In the genomic region with DNA sequence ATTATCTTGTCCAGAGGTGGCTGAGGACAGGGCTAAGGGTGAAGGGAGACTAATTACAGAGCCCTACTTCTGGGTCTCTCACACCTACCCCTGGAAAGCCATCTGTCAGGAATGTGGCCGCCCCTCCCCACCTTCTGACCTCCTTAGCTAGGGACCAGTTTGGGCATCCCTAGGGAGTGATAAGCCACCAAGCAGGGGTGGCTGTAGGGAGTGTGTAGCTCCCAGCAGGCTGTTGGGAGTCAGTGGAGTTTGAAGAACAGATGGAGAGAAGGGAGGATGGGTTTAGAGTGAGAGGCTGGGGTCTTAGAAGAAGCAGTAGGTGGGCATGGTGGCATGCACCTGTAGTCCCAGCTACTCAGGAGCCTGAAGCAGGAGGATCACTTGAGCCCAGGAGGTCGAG, we compare ENCODE assay signal across 8 cellular contexts. TPM values are rescaled to one million over a fixed set of nuclear protein-coding genes. Genes with fewer than 3 reads are reported as not detected.
A peak's percentile ranks its signal among the peaks of the same experiment; 100 is the strongest.
DNase-seq lines count a peak whose midpoint lies in the region; ATAC-seq and TF ChIP-seq lines count a peak whose summit lies in the region.

No MANE protein-coding gene starts in this region.

- H3K9ac ChIP-seq in HUES6 (ENCODE audit: low read length): no peak overlapping the region

- peaks cover 5 to 12% (median 6%) of the 10 kb centered on the region in 4 donors for H3K4me1 Mint-ChIP-seq in CD4-positive, alpha-beta memory T cell
- peaks cover 6% of the 10 kb centered on the region for H3K4me1 Mint-ChIP-seq in central memory CD8-positive, alpha-beta T cell
- peaks cover 24% of the 10 kb centered on the region for H3K4me1 Mint-ChIP-seq in nephron progenitor cell

- peaks cover 38 to 62% of the 10 kb centered on the region in 2 donors for H3K27me3 Mint-ChIP-seq in CD4-positive, alpha-beta memory T cell
- peaks cover 83% of the 10 kb centered on the region for H3K27me3 Mint-ChIP-seq in central memory CD8-positive, alpha-beta T cell
- peaks cover 53% of the 10 kb centered on the region for H3K27me3 Mint-ChIP-seq in nephron progenitor cell (ENCODE audit: low read depth, poor library complexity)

- CTCF ChIA-PET in CD4-positive, alpha-beta memory T cell (lab: Charles Lee; ENCODE audit: partially characterized antibody): interaction anchor here (2.4 to 3.2 kb wide), 2 partner anchors 10 to 18 kb away, joined by 6 to 16 read pairs; no protein-coding TSS in a partner anchor

- POLR2A ChIA-PET in CD4-positive, alpha-beta memory T cell (lab: Charles Lee; ENCODE audit: partially characterized antibody): no interaction called here

- H3K9me3 ChIP-seq in CD4-positive, alpha-beta memory T cell (ENCODE audit: control insufficient read depth in 1 of 2, low read length in 2 of 2): no peaks in the 10 kb centered on the region
- H3K9me3 ChIP-seq in HUES6 (ENCODE audit: control insufficient read depth, insufficient read depth, low read depth, low read length): no peaks in the 10 kb centered on the region

- peaks cover 0 to 3% (median 0%) of the 10 kb centered on the region in 8 donors for H3K9me3 Mint-ChIP-seq in CD4-positive, alpha-beta memory T cell
- H3K9me3 Mint-ChIP-seq in central memory CD8-positive, alpha-beta T cell: no peaks in the 10 kb centered on the region
- H3K9me3 Mint-ChIP-seq in nephron progenitor cell: no peaks in the 10 kb centered on the region

- intact Hi-C loops in CD4-positive, alpha-beta memory T cell (cut with micrococcal nuclease): no loop called here

- H3K27me3 ChIP-seq in CD4-positive, alpha-beta memory T cell (ENCODE audit: insufficient read depth, low read length): peaks cover 29% of the 10 kb centered on the region
- peaks cover 33% of the 10 kb centered on the region for H3K27me3 ChIP-seq in HUES6 (ENCODE audit: control insufficient read depth, insufficient read depth, low read length)

- no peaks in the 10 kb centered on the region for H3K36me3 Mint-ChIP-seq in CD4-positive, alpha-beta memory T cell
- H3K36me3 Mint-ChIP-seq in central memory CD8-positive, alpha-beta T cell (ENCODE audit: insufficient read depth): no peaks in the 10 kb centered on the region
- H3K36me3 Mint-ChIP-seq in nephron progenitor cell (ENCODE audit: low read depth): no peaks in the 10 kb centered on the region

- peaks cover 12% of the 10 kb centered on the region for H3K4me1 ChIP-seq in CD4-positive, alpha-beta memory T cell (ENCODE audit: insufficient read depth, low read length)
- peaks cover 15% of the 10 kb centered on the region for H3K4me1 ChIP-seq in HUES6 (ENCODE audit: control insufficient read depth, insufficient read depth, low read length)

- no peak overlapping the region for H3K4me3 ChIP-seq in CD4-positive, alpha-beta memory T cell (ENCODE audit: low read length in 2 of 2)
- 0 out of 2 replicates have a peak overlapping the region, but pooled peaks have one; percentile 69 for H3K4me3 ChIP-seq in HUES6 (ENCODE audit: low read depth, low read length)

- no peak overlapping the region for H3K27ac ChIP-seq in CD4-positive, alpha-beta memory T cell (ENCODE audit: low read depth, low read length)
- no peak overlapping the region for H3K27ac ChIP-seq in HUES6 (ENCODE audit: low read depth, low read length)

- H3K4me3 Mint-ChIP-seq in CD4-positive, alpha-beta memory T cell: peak overlapping the region; percentile 64 to 85 (median 76)
- H3K4me3 Mint-ChIP-seq in central memory CD8-positive, alpha-beta T cell: peak overlapping the region; percentile 77
- peak overlapping the region; percentile 82 for H3K4me3 Mint-ChIP-seq in nephron progenitor cell

- no peaks in the 10 kb centered on the region for H3K36me3 ChIP-seq in CD4-positive, alpha-beta memory T cell (ENCODE audit: insufficient read depth, low read length)
- H3K36me3 ChIP-seq in HUES6 (ENCODE audit: control insufficient read depth, insufficient read depth, low read length): no peaks in the 10 kb centered on the region

- no peak for TF ChIP-seq CTCF in nephron progenitor cell (IDR thresholded peaks at IDR 0.05)

- no peak for DNase-seq in CD4-positive, alpha-beta memory T cell
- DNase-seq in central memory CD8-positive, alpha-beta T cell (ENCODE audit: low spot score in 2 of 2): no peak
- DNase-seq in nephron progenitor cell (no peak), GM19238 (ENCODE audit: insufficient read length, low spot score) (no peak), HuH-7.5 (ENCODE audit: low spot score) (no peak), middle frontal gyrus (ENCODE audit: extremely low spot score, low spot score) (no peak)

- ATAC-seq in central memory CD8-positive, alpha-beta T cell (replicated peaks; ENCODE audit: extremely low read depth, poor library complexity, severe bottlenecking): no peak
- no peak for ATAC-seq in GM19035 (IDR thresholded peaks at IDR 0.05; ENCODE audit: unreplicated experiment)

- peak overlapping the region in 1 of 7 donors; percentile 43 for H3K27ac Mint-ChIP-seq in CD4-positive, alpha-beta memory T cell
- no peak overlapping the region for H3K27ac Mint-ChIP-seq in central memory CD8-positive, alpha-beta T cell (ENCODE audit: low read depth)
- H3K27ac Mint-ChIP-seq in nephron progenitor cell: no peak overlapping the region

RNA-seq across cellular contexts. Expression of a gene that starts 0.8 kb away (rescaled TPM):
- total RNA-seq in CD4-positive, alpha-beta memory T cell: under 1 TPM; 0.11 to 0.15 TPM
- polyA plus RNA-seq in CD4-positive, alpha-beta memory T cell: under 1 TPM in 1 of 2 donors, not detected in 1; 0.18 TPM

RNA-seq across cellular contexts. Expression of a gene that starts 39.3 kb away (rescaled TPM):
- total RNA-seq in CD4-positive, alpha-beta memory T cell: 1 to 10 TPM in 1 of 2 experiments, not detected in 1; 1.2 TPM
- not detected for polyA plus RNA-seq in CD4-positive, alpha-beta memory T cell
